12 cellular contexts compared by ENCODE assay signal in the genomic region with DNA sequence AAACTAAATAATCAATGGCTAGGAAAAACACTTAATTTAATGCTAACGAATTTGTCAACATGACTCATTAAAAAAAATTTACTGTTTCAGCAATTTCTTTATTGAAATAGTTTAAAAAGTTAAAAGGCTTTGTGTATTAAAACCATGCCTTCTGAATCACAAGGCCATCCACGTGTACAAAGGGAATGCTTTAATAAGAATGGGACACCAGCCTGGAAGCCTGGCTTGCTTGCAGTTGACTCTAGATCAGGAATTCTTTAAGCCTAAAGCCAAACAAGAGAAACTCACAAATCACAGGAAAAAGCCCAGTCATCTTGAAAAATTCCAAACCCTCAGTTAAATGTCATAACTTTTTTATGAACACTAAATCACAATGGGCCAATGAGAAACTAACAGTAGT.
DNase-seq lines count a peak whose midpoint lies in the region; TF ChIP-seq lines count a peak whose summit lies in the region.
"Had no signal": no experiment of that assay in that cellular context is flagged by ENCODE, and none has a peak within 500 bp of the region (broad histone marks: within the 10 kb centered on the region; RNA-seq: fewer than 3 reads in every experiment).

No MANE protein-coding gene starts in this region.

- TF ChIP-seq CTCF in fibroblast of mammary gland (conservative IDR thresholded peaks at IDR 0.05; ENCODE audit: control insufficient read depth, insufficient read depth, low read depth, low read length): no peak

- H3K4me3 ChIP-seq in fibroblast of mammary gland (ENCODE audit: control insufficient read depth, low read depth, low read length): no peak overlapping the region
- H3K4me3 ChIP-seq: upper lobe of left lung had no signal

- DNase-seq in AG08395 (ENCODE audit: low spot score): peak; percentile 73
- peak; percentile 49 for DNase-seq in M059J (ENCODE audit: low read depth)
- DNase-seq in fibroblast of mammary gland (ENCODE audit: low read depth): peak; percentile 67
- DNase-seq in myocyte (ENCODE audit: low read depth): peak; percentile 47
- DNase-seq in amygdala (lab: John Stamatoyannopoulos, UW): no peak
- DNase-seq in central memory CD4-positive, alpha-beta T cell: no peak
- no peak for DNase-seq in NCI-H1694 (lab: John Stamatoyannopoulos, UW)
- DNase-seq in activated CD4-positive, CD25-positive, alpha-beta regulatory T cell treated with anti-CD3 and anti-CD28 coated beads, Interleukin-2, amount 50 U/mL, for 72 hours: no peak
- DNase-seq: KBM-7; naive thymus-derived CD8-positive, alpha-beta T cell; NCI-H510A treated with DMSO at 0.1 percent for 48 hours; upper lobe of left lung had no signal

Comparison
In these comparisons a context has a peak if more than half of its experiments do, and no peak if none do; other contexts are left out.
1. DNase-seq: peak in AG08395 (single experiment), M059J (single experiment), fibroblast of mammary gland (single experiment) and myocyte (single experiment); none in amygdala (0 of 56), central memory CD4-positive, alpha-beta T cell (single experiment), NCI-H1694 (single experiment) and activated CD4-positive, CD25-positive, alpha-beta regulatory T cell treated with anti-CD3 and anti-CD28 coated beads, Interleukin-2, amount 50 U/mL, for 72 hours (single experiment).